13 cellular contexts compared by ENCODE assay signal in genomic region chr6:45437441-45437820, GRCh38. TPM values are rescaled to one million over a fixed set of nuclear protein-coding genes. Genes with fewer than 3 reads are reported as not detected.
DNase-seq lines count a peak whose midpoint lies in the region; ATAC-seq and TF ChIP-seq lines count a peak whose summit lies in the region.
"Had no signal": no experiment of that assay in that cellular context is flagged by ENCODE, and none has a peak within 500 bp of the region (broad histone marks: within the 10 kb centered on the region; RNA-seq: fewer than 3 reads in every experiment).

No MANE protein-coding gene starts in this region.

- BruUV-seq in mammary epithelial cell (replicated peaks; lab: Mats Ljungman, UMichigan) = no TSS peak

- no peak overlapping the region for H3K27ac ChIP-seq in CD4-positive, alpha-beta T cell (ENCODE audit: low read depth, low read length)
- H3K27ac ChIP-seq in KOPT-K1 (ENCODE audit: low read depth, low read length, poor library complexity, severe bottlenecking) (peak overlapping the region; percentile 98), mammary epithelial cell (ENCODE audit: insufficient read depth, low read depth, low read length) (peak overlapping the region; percentile 46), osteoblast (ENCODE audit: low read depth, low read length) (peak overlapping the region; percentile 95)
- H3K27ac ChIP-seq: psoas muscle had no signal

- H4K20me1 ChIP-seq in mammary epithelial cell (ENCODE audit: insufficient read depth, low read length) (no peaks in the 10 kb centered on the region), osteoblast (ENCODE audit: insufficient read depth, low read length) (no peaks in the 10 kb centered on the region)

- H3K27me3 Mint-ChIP-seq in CD4-positive, alpha-beta T cell = no peaks in the 10 kb centered on the region

- H3K4me1 Mint-ChIP-seq in CD4-positive, alpha-beta T cell (ENCODE audit: low read depth) = peaks cover 83% of the 10 kb centered on the region

- intact Hi-C loops in CD4-positive, alpha-beta T cell (cut with DNase I, micrococcal nuclease) = no loop called here
- intact Hi-C loops in mammary epithelial cell (cut with micrococcal nuclease) = loop anchor here (5.0 kb wide), 1 partner anchor 220 kb away; no protein-coding TSS in a partner anchor

- H3K36me3 Mint-ChIP-seq in CD4-positive, alpha-beta T cell (ENCODE audit: low read depth) = peaks cover 44% of the 10 kb centered on the region

- no peaks in the 10 kb centered on the region for H3K9me3 Mint-ChIP-seq in CD4-positive, alpha-beta T cell

- CTCF ChIA-PET in CD4-positive, alpha-beta T cell (lab: Charles Lee) = interaction anchor here (1.0 to 1.8 kb wide), 2 partner anchors 12 to 782 kb away, joined by 3 to 5 read pairs; no protein-coding TSS in a partner anchor
- CTCF ChIA-PET in mammary epithelial cell (lab: Charles Lee; ENCODE audit: low non-redundant PET) = no interaction called here

- peak overlapping the region; percentile 47 for H3K27ac Mint-ChIP-seq in CD4-positive, alpha-beta T cell

- no peak overlapping the region for H3K4me3 Mint-ChIP-seq in CD4-positive, alpha-beta T cell

- H3K9me3 ChIP-seq in CD4-positive, alpha-beta T cell (ENCODE audit: control insufficient read depth, low read length) = no peaks in the 10 kb centered on the region
- no peaks in the 10 kb centered on the region for H3K9me3 ChIP-seq in KOPT-K1 (ENCODE audit: insufficient read depth, low read length, poor library complexity, severe bottlenecking)
- no peaks in the 10 kb centered on the region for H3K9me3 ChIP-seq in mammary epithelial cell (replicated peaks; ENCODE audit: insufficient read depth, low read length)
- no peaks in the 10 kb centered on the region for H3K9me3 ChIP-seq in osteoblast (ENCODE audit: low read depth, low read length)
- H3K9me3 ChIP-seq: psoas muscle had no signal

- 74% methylated on average over 3 of the region's 3 CpGs for WGBS in mammary epithelial cell (ENCODE audit: low coverage, missing lambda C conversion rate)

- H2AFZ ChIP-seq in mammary epithelial cell (ENCODE audit: low read depth, low read length) (peak overlapping the region; percentile 17), osteoblast (ENCODE audit: low read length) (no peak overlapping the region)

- POLR2A ChIA-PET in CD4-positive, alpha-beta T cell (lab: Charles Lee) = interaction anchor here (0.9 to 2.4 kb wide), 3 partner anchors 13 to 55 kb away, joined by 3 to 9 read pairs (median 3); no protein-coding TSS in a partner anchor

- H3K4me1 ChIP-seq in mammary epithelial cell (ENCODE audit: insufficient read depth, low read length) (peaks cover 50% of the 10 kb centered on the region), osteoblast (ENCODE audit: insufficient read depth, low read length) (peaks cover 76% of the 10 kb centered on the region)

- dilution Hi-C loops in mammary epithelial cell (cut with HindIII; ENCODE audit: low sequenced_read_pairs) = no loop called here

- H3K9ac ChIP-seq in mammary epithelial cell (ENCODE audit: insufficient read depth, low read length) = no peak overlapping the region

- in situ Hi-C loops in mammary epithelial cell (cut with MboI; ENCODE audit: low sequenced_read_pairs in 2 of 2) = no loop called here

- no peaks in the 10 kb centered on the region for H3K27me3 ChIP-seq in CD4-positive, alpha-beta T cell (ENCODE audit: control insufficient read depth, insufficient read depth, low read length)
- H3K27me3 ChIP-seq in mammary epithelial cell (ENCODE audit: insufficient read depth, low read length) (no peaks in the 10 kb centered on the region), osteoblast (ENCODE audit: insufficient read depth, low read length) (no peaks in the 10 kb centered on the region)

- H3K36me3 ChIP-seq in KOPT-K1 (ENCODE audit: insufficient read depth, low read length) (peaks cover 29% of the 10 kb centered on the region), mammary epithelial cell (ENCODE audit: insufficient read depth, low read length) (no peaks in the 10 kb centered on the region), osteoblast (ENCODE audit: insufficient read depth, low read length) (peaks cover 20% of the 10 kb centered on the region)

- DNase-seq in CD4-positive, alpha-beta T cell = no peak
- DNase-seq in mammary epithelial cell = no peak
- DNase-seq in osteoblast (ENCODE audit: insufficient read length, low spot score, missing footprints) = no peak
- DNase-seq in KG1 (lab: John Stamatoyannopoulos, UW) = no peak
- DNase-seq: activated gamma-delta T cell, Calu3, NCI-H1930, NCI-H82, psoas muscle, SHP77 had no signal

- TF ChIP-seq CTCF in CD4-positive, alpha-beta T cell (IDR thresholded peaks at IDR 0.05) = no peak
- TF ChIP-seq CTCF in mammary epithelial cell (conservative IDR thresholded peaks at IDR 0.05 in 1 of 2, IDR thresholded peaks at IDR 0.05 in 1 of 2; ENCODE audit: extremely low read depth in 1 of 2, insufficient read depth in 1 of 2, low read depth in 1 of 2, low read length in 2 of 2) = no peak
- no peak for TF ChIP-seq CTCF in osteoblast (IDR thresholded peaks at IDR 0.05; ENCODE audit: extremely low read depth, low read depth, low read length)

- peak overlapping the region; percentile 80 for H3K4me2 ChIP-seq in mammary epithelial cell (ENCODE audit: insufficient read depth, low read depth, low read length)
- peak overlapping the region; percentile 74 for H3K4me2 ChIP-seq in osteoblast (ENCODE audit: insufficient read depth, low read length)

- peak overlapping the region in 1 of 3 experiments; percentile 7 for H3K4me3 ChIP-seq in mammary epithelial cell (replicated peaks in 1 of 3; ENCODE audit: insufficient read depth in 1 of 3, low read depth in 2 of 3, low read length in 3 of 3)
- H3K4me3 ChIP-seq in osteoblast (ENCODE audit: insufficient read depth, low read length) = peak overlapping the region; percentile 57
- H3K4me3 ChIP-seq: psoas muscle had no signal

- no peak for ATAC-seq in CD4-positive, alpha-beta T cell (ENCODE audit: poor library complexity)
- ATAC-seq in HG03097 (IDR thresholded peaks at IDR 0.05; ENCODE audit: low FRiP score, unreplicated experiment) (no peak), GM21723 (IDR thresholded peaks at IDR 0.05; ENCODE audit: unreplicated experiment) (no peak)

- H3K79me2 ChIP-seq in mammary epithelial cell (ENCODE audit: insufficient read depth, low read length) (no peaks in the 10 kb centered on the region), osteoblast (ENCODE audit: insufficient read depth, low read length) (peaks cover 49% of the 10 kb centered on the region)

RNA-seq across cellular contexts. Expression of gene SUPT3H, which starts 59.7 kb away (rescaled TPM):
- total RNA-seq in CD4-positive, alpha-beta T cell = 10 to 100 TPM in 1 of 2 experiments, 1 to 10 TPM in 1; 8.9 to 10.5 TPM
- 1 to 10 TPM; 7.3 to 8.3 TPM for total RNA-seq in mammary epithelial cell
- polyA plus RNA-seq in mammary epithelial cell = 6.1 TPM
- not detected for polyA minus RNA-seq in mammary epithelial cell
- total RNA-seq in osteoblast = 4.7 TPM in 2 replicates
